ENCODE assay signal across 21 cellular contexts in genomic region chr15:36066757-36067156, GRCh38.
DNase-seq lines count a peak whose midpoint lies in the region; ATAC-seq, FAIRE-seq and TF ChIP-seq lines count a peak whose summit lies in the region.
"Had no signal": no experiment of that assay in that cellular context is flagged by ENCODE, and none has a peak within 500 bp of the region (broad histone marks: within the 10 kb centered on the region; RNA-seq: fewer than 3 reads in every experiment).

No MANE protein-coding gene starts in this region.

- H3K23ac ChIP-seq in H1 (ENCODE audit: insufficient read length): no peak overlapping the region

- H4K5ac ChIP-seq in H1 (ENCODE audit: insufficient read length, low read depth, low read length): no peak overlapping the region

- H4K20me1 ChIP-seq in H1 (replicated peaks in 1 of 2; ENCODE audit: control insufficient read depth in 1 of 2, insufficient read depth in 2 of 2, low read length in 2 of 2): no peaks in the 10 kb centered on the region

- CTCF ChIA-PET in H1 (lab: Charles Lee; ENCODE audit: partially characterized antibody): no interaction called here

- H2BK120ac ChIP-seq in H1 (replicated peaks; ENCODE audit: low read depth, low read length): no peak overlapping the region

- H2BK5ac ChIP-seq in H1 (ENCODE audit: low read depth, low read length): no peak overlapping the region

- H4K91ac ChIP-seq in H1 (replicated peaks; ENCODE audit: insufficient read length, low read length): no peak overlapping the region

- H2BK20ac ChIP-seq in H1 (ENCODE audit: low read length): no peak overlapping the region

- H3K9ac ChIP-seq in H1 (replicated peaks in 1 of 4; ENCODE audit: extremely low read depth in 1 of 4, low read depth in 3 of 4, low read length in 3 of 4): no peak overlapping the region

- no peak for TF ChIP-seq POLR2A in H1 (IDR thresholded peaks at IDR 0.05; ENCODE audit: control extremely low read depth in 1 of 2, low read depth in 2 of 2, low read length in 2 of 2)

- POLR2A ChIA-PET in H1 (lab: Charles Lee; ENCODE audit: partially characterized antibody): interaction anchor here (0.8 kb wide), 1 partner anchor 9 kb away, joined by 3 read pairs; no protein-coding TSS in a partner anchor

- 93% methylated on average over 3 of the region's 3 CpGs; no CpG with 5 or more reads in 1 of the 2 experiments for whole genome bisulfite sequencing in H1 (ENCODE audit: extremely low coverage in 1 of 2, insufficient coverage in 1 of 2, insufficient read length in 1 of 2, insufficient replicate concordance in 2 of 2, low coverage in 1 of 2, low lambda C conversion rate in 2 of 2, missing lambda C conversion rate in 1 of 2), 2 experiments
- 83 to 85% methylated on average over 3 of the region's 3 CpGs for WGBS in aorta, 2 donors

- H3K56ac ChIP-seq in H1 (replicated peaks; ENCODE audit: insufficient read length, low read depth, low read length): no peak overlapping the region

- H3K4me2 ChIP-seq in H1 (ENCODE audit: insufficient read depth in 1 of 2, low read depth in 2 of 2, low read length in 2 of 2): no peak overlapping the region
- H3K4me2 ChIP-seq: A549 had no signal

- H3K4me3 ChIP-seq in H1 (ENCODE audit: extremely low read depth in 1 of 4, insufficient read depth in 2 of 4, low read depth in 3 of 4, low read length in 4 of 4) (no peak overlapping the region), aorta (ENCODE audit: low read length in 2 of 2) (no peak overlapping the region)
- H3K4me3 ChIP-seq: A549, SJSA1 had no signal

- H3K27ac ChIP-seq in H1 (ENCODE audit: low read depth, low read length) (no peak overlapping the region), aorta (ENCODE audit: low read depth in 1 of 2, low read length in 2 of 2) (no peak overlapping the region)
- H3K27ac ChIP-seq: A549, SJSA1 had no signal

- no peak for TF ChIP-seq EP300 in H1 (IDR thresholded peaks at IDR 0.05; ENCODE audit: borderline replicate concordance in 1 of 2, low read depth in 2 of 2, low read length in 2 of 2)

- peaks cover 0 to 2% (median 0%) of the 10 kb centered on the region in 4 experiments; a peak in 1 of 7 replicates for H3K4me1 ChIP-seq in H1 (replicated peaks in 1 of 4; ENCODE audit: control insufficient read depth in 3 of 4, insufficient read depth in 4 of 4, low read length in 3 of 4)
- no peaks in the 10 kb centered on the region for H3K4me1 ChIP-seq in aorta (ENCODE audit: control insufficient read depth in 1 of 2, insufficient read depth in 2 of 2, low read length in 2 of 2)
- H3K4me1 ChIP-seq: A549, SJSA1 had no signal

- H3K9me3 ChIP-seq in H1 (ENCODE audit: insufficient read depth in 2 of 2, low read depth in 1 of 2, low read length in 1 of 2) (no peaks in the 10 kb centered on the region), aorta (ENCODE audit: control insufficient read depth, low read length) (no peaks in the 10 kb centered on the region)
- H3K9me3 ChIP-seq: A549, SJSA1 had no signal

- H3K36me3 ChIP-seq in H1 (ENCODE audit: control insufficient read depth in 2 of 4, insufficient read depth in 4 of 4, low read length in 3 of 4) (no peaks in the 10 kb centered on the region), aorta (ENCODE audit: control insufficient read depth in 1 of 2, insufficient read depth in 2 of 2, low read length in 1 of 2) (no peaks in the 10 kb centered on the region)
- H3K36me3 ChIP-seq: SJSA1 had no signal

- H2BK12ac ChIP-seq in H1 (ENCODE audit: low read depth, low read length): no peak overlapping the region; the same call in 1 of the 2 replicates

- no peak for FAIRE-seq in H1 (lab: Jason Lieb, UNC)
- FAIRE-seq: A549, GM12891 had no signal

- TF ChIP-seq RAD21 in H1 (IDR thresholded peaks at IDR 0.05 in 1 of 2, conservative IDR thresholded peaks at IDR 0.05 in 1 of 2; ENCODE audit: low read depth in 2 of 2, low read length in 2 of 2): no peak

- H3K14ac ChIP-seq in H1 (ENCODE audit: insufficient read length): no peak overlapping the region

- DNase-seq in left ventricle myocardium superior (peak; percentile 27), cardiac septum (ENCODE audit: low spot score) (no peak), H1 (ENCODE audit: low read depth in 1 of 2, low spot score in 2 of 2) (no peak), islet precursor cell (peak; percentile 54), aorta (no peak), retina (no peak), A172 (ENCODE audit: low spot score) (no peak), kidney tubule cell (ENCODE audit: low spot score) (no peak)
- DNase-seq: C1 segment of cervical spinal cord, DMS79 treated with DMSO at 0.1 percent for 48 hours, GDM1, GOT3, MM.1S, NCI-H1105, NCI-H1694 treated with DMSO at 0.1 percent for 48 hours, NCI-H2107, NCI-H2227 treated with DMSO at 0.1 percent for 48 hours, OCI-M1 had no signal

- intact Hi-C loops in left ventricle myocardium superior (cut with micrococcal nuclease): no loop called here
- intact Hi-C loops in cardiac septum (cut with DNase I): no loop called here
- intact Hi-C loops in aorta (cut with DNase I): no loop called here

- H3K27me3 ChIP-seq in H1 (replicated peaks in 1 of 4; ENCODE audit: control insufficient read depth in 3 of 4, extremely low read depth in 1 of 4, insufficient read depth in 3 of 4, low read length in 3 of 4): no peaks in the 10 kb centered on the region
- no peaks in the 10 kb centered on the region for H3K27me3 ChIP-seq in aorta (ENCODE audit: control insufficient read depth in 1 of 2, insufficient read depth in 2 of 2, low read length in 1 of 2)
- H3K27me3 ChIP-seq: SJSA1 had no signal

- peak overlapping the region; percentile 91 for H2AFZ ChIP-seq in H1 (ENCODE audit: low read length)

- H3K79me2 ChIP-seq in H1 (ENCODE audit: control insufficient read depth in 1 of 2, insufficient read depth in 2 of 2, low read length in 2 of 2): no peaks in the 10 kb centered on the region

- no peak overlapping the region for H3K18ac ChIP-seq in H1 (ENCODE audit: extremely low read depth, low read length)

- H3K4ac ChIP-seq in H1 (replicated peaks; ENCODE audit: insufficient read length, low read depth, low read length): no peak overlapping the region

- no peaks in the 10 kb centered on the region for H3K23me2 ChIP-seq in H1 (ENCODE audit: low read depth, low read length)

- TF ChIP-seq CTCF in H1 (IDR thresholded peaks at IDR 0.05; ENCODE audit: control extremely low read depth in 1 of 3, insufficient read depth in 1 of 3, low read depth in 1 of 3, low read length in 3 of 3): no peak

- H4K8ac ChIP-seq in H1 (ENCODE audit: extremely low read depth, insufficient read depth, low read length): no peak overlapping the region

- H2BK15ac ChIP-seq in H1 (ENCODE audit: low read length): no peak overlapping the region

- H3K79me1 ChIP-seq in H1 (ENCODE audit: low read depth, low read length): no peaks in the 10 kb centered on the region

- no peak overlapping the region for H2AK5ac ChIP-seq in H1 (ENCODE audit: low read depth, low read length)

- ATAC-seq in left ventricle myocardium superior: peak; percentile 53
- peak; percentile 48 for ATAC-seq in aorta (ENCODE audit: low FRiP score)
- ATAC-seq: A549 had no signal

TF ChIP-seq in H1, 55 proteins besides CTCF, POLR2A, EP300 and RAD21:
- TF ChIP-seq ASH2L (IDR thresholded peaks at IDR 0.05; ENCODE audit: low read length) (no peak), E2F6 (IDR thresholded peaks at IDR 0.05) (no peak), CREB1 (IDR thresholded peaks at IDR 0.05) (no peak), RFX5 (IDR thresholded peaks at IDR 0.05; ENCODE audit: borderline replicate concordance, low read depth, low read length) (no peak), RBBP5 (IDR thresholded peaks at IDR 0.05; ENCODE audit: borderline replicate concordance, low read depth, low read length) (no peak), SIN3A (conservative IDR thresholded peaks at IDR 0.05 in 1 of 2, IDR thresholded peaks at IDR 0.05 in 1 of 2; ENCODE audit: low read depth in 1 of 2, low read length in 2 of 2) (no peak), TAF7 (optimal IDR thresholded peaks at IDR 0.05; ENCODE audit: borderline replicate concordance, low read depth, low read length) (no peak), FOSL1 (IDR thresholded peaks at IDR 0.05; ENCODE audit: insufficient read depth, low read depth, low read length) (no peak), CHD1 (IDR thresholded peaks at IDR 0.05; ENCODE audit: low read depth, low read length) (no peak), CBX8 (IDR thresholded peaks at IDR 0.05; ENCODE audit: borderline replicate concordance, low read depth, low read length) (no peak)

Comparison
In these comparisons a context has a peak if more than half of its experiments do, and no peak if none do; other contexts are left out.
1. DNase-seq: peak in left ventricle myocardium superior (single experiment) and islet precursor cell (single experiment); none in cardiac septum (single experiment), H1 (0 of 2), aorta (0 of 2), retina (single experiment), A172 (single experiment) and kidney tubule cell (single experiment).